ENCODE assay signal across 7 cellular contexts in the genomic region with DNA sequence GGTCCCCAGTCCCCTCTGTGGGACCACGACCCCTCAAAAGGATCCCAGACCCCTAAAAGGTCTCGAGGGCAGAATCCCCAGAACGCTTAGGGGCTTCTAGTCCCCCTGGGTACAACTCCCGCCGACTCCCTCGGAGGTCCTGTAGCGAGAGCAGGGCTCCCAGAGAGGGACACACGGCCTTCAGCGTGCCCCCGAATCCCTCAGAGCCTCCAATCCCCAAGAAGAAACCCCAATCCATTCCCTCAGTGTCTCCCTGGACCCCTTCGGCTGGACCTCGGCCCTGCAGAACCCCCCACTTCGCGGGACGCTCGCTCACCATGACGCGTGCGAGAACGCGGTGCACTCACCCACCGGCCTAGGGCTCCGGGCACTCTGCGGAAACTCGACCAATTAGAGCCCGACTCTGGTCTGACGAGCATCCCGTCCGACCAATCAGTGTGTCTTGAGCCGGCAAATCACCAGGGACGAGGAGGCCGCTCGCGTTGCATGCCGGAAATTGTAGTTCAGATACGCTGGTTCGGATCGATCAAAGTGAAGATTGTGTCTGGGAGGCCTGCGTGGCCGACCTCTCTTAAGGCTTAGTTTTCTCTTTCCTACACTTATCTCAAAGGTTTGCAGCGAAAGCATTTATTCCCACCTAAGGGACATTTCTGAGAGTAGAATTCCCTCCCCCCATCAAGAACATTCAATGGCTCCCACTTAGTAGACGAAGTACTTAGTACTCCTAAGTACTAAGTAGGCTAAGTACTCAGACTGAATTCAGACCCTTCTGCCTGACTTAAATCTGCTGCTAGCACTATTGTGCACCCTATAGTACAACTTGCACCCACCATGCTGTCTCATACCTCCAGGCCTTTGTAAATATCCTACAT.
DNase-seq lines count a peak whose midpoint lies in the region; ATAC-seq lines count a peak whose summit lies in the region.

TSS of gene TMEM161A (minus strand) at position 369 of the 872 bp plus-strand sequence. CDS start at position 319, 50 bp downstream.

- peak; percentile 98 for ATAC-seq in GM18517 (IDR thresholded peaks at IDR 0.05; ENCODE audit: unreplicated experiment)
- ATAC-seq in HG03039 (IDR thresholded peaks at IDR 0.05; ENCODE audit: unreplicated experiment) = peak; percentile 97

- DNase-seq in NCI-H2081 treated with DMSO at 0.1 percent for 48 hours (lab: John Stamatoyannopoulos, UW) (peak; percentile 82), T1000 (lab: John Stamatoyannopoulos, UW) (peak; percentile 96), astrocyte of the hippocampus (ENCODE audit: low read depth, low spot score) (peak; percentile 99), hippocampal formation (lab: John Stamatoyannopoulos, UW) (peak; percentile 93), retina (peak; percentile 97)

Comparison
In these comparisons a context has a peak if more than half of its experiments do, and no peak if none do; other contexts are left out.
1. Peak in every context shown above with its lines: DNase-seq and ATAC-seq.